12 cellular contexts compared by ENCODE assay signal in the genomic region with DNA sequence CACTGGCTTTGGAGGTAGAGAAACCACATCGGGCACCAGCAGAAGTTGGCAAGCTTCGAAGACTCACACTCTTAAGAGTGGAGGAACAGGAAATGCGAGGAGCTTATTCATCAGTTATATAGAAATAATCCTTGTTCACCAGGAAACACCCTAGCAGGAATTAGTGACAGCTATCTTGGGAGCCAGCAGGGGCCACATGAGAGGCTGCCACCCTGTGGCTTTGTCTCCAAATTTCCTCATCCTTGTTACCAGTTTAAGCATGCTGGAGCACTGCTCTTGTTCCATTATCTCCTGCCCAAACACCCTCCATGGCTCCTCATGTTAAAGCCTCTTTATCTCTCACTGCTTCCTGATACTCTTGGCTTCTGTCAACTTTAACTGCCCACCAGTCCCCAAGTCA.
A peak's percentile ranks its signal among the peaks of the same experiment; 100 is the strongest.
DNase-seq lines count a peak whose midpoint lies in the region; ATAC-seq and TF ChIP-seq lines count a peak whose summit lies in the region.
"Had no signal": no experiment of that assay in that cellular context is flagged by ENCODE, and none has a peak within 500 bp of the region (broad histone marks: within the 10 kb centered on the region; RNA-seq: fewer than 3 reads in every experiment).

No MANE protein-coding gene starts in this region.

- H3K4me3 Mint-ChIP-seq in activated naive CD8-positive, alpha-beta T cell treated with anti-CD3 and anti-CD28 coated beads for 36 hours = no peak overlapping the region
- H3K4me3 Mint-ChIP-seq: CD4-positive, alpha-beta T cell; memory B cell had no signal

- H3K27me3 ChIP-seq in WERI-Rb-1 (ENCODE audit: insufficient read depth, low read depth, severe bottlenecking) = no peaks in the 10 kb centered on the region
- H3K27me3 ChIP-seq in liver (ENCODE audit: control insufficient read depth in 4 of 4, insufficient read depth in 4 of 4, low read length in 3 of 4) = no peaks in the 10 kb centered on the region
- H3K27me3 ChIP-seq in gastroesophageal sphincter = no peaks in the 10 kb centered on the region

- TF ChIP-seq POLR2A in gastroesophageal sphincter (IDR thresholded peaks at IDR 0.05) = no peak

- no peak overlapping the region for H3K9ac ChIP-seq in liver (ENCODE audit: low read depth in 1 of 2, low read length in 2 of 2)

- H3K36me3 ChIP-seq in WERI-Rb-1 (no peaks in the 10 kb centered on the region), liver (ENCODE audit: control insufficient read depth in 4 of 4, insufficient read depth in 3 of 4, low read depth in 1 of 4, low read length in 3 of 4) (no peaks in the 10 kb centered on the region), gastroesophageal sphincter (no peaks in the 10 kb centered on the region)

- H3K9me3 ChIP-seq in WERI-Rb-1 (ENCODE audit: severe bottlenecking) (no peaks in the 10 kb centered on the region), liver (ENCODE audit: control insufficient read depth in 4 of 4, low read length in 3 of 4) (no peaks in the 10 kb centered on the region), gastroesophageal sphincter (no peaks in the 10 kb centered on the region)

- H3K4me3 ChIP-seq in WERI-Rb-1 (ENCODE audit: low read depth, low read length) = no peak overlapping the region
- no peak overlapping the region for H3K4me3 ChIP-seq in liver (ENCODE audit: low read depth in 1 of 3, low read length in 3 of 3)
- no peak overlapping the region for H3K4me3 ChIP-seq in gastroesophageal sphincter

- no peak overlapping the region for H3K27ac Mint-ChIP-seq in activated naive CD8-positive, alpha-beta T cell treated with anti-CD3 and anti-CD28 coated beads for 36 hours
- H3K27ac Mint-ChIP-seq: CD4-positive, alpha-beta T cell; memory B cell had no signal

- no peaks in the 10 kb centered on the region for H3K36me3 Mint-ChIP-seq in activated naive CD8-positive, alpha-beta T cell treated with anti-CD3 and anti-CD28 coated beads for 36 hours
- H3K36me3 Mint-ChIP-seq: memory B cell had no signal

- H3K27ac ChIP-seq in WERI-Rb-1 (no peak overlapping the region), liver (ENCODE audit: low read depth in 1 of 2, low read length in 2 of 2) (no peak overlapping the region), gastroesophageal sphincter (no peak overlapping the region)

- 68% methylated on average over 3 of the region's 3 CpGs for WGBS in liver
- 73 to 80% methylated on average over 2 to 3 of the region's 3 CpGs for WGBS in gastroesophageal sphincter (ENCODE audit: low coverage in 1 of 2), 2 donors

- no peaks in the 10 kb centered on the region for H3K9me3 Mint-ChIP-seq in activated naive CD8-positive, alpha-beta T cell treated with anti-CD3 and anti-CD28 coated beads for 36 hours
- H3K9me3 Mint-ChIP-seq: CD4-positive, alpha-beta T cell; memory B cell had no signal

- ATAC-seq in GM21515 (IDR thresholded peaks at IDR 0.05; ENCODE audit: unreplicated experiment) = no peak
- ATAC-seq in gastroesophageal sphincter = no peak

- TF ChIP-seq CTCF in WERI-Rb-1 (IDR thresholded peaks at IDR 0.05; ENCODE audit: low read depth, low read length) (peak; percentile 7; the same call in 1 of the 2 replicates), liver (IDR thresholded peaks at IDR 0.05; ENCODE audit: low read depth, low read length, missing input control) (no peak), gastroesophageal sphincter (IDR thresholded peaks at IDR 0.05) (peak in 1 of 4 experiments; percentile 15)

- no peak for TF ChIP-seq EP300 in gastroesophageal sphincter (IDR thresholded peaks at IDR 0.05)

- peaks cover 2% of the 10 kb centered on the region for H3K4me1 Mint-ChIP-seq in activated naive CD8-positive, alpha-beta T cell treated with anti-CD3 and anti-CD28 coated beads for 36 hours
- H3K4me1 Mint-ChIP-seq: memory B cell had no signal

- H3K27me3 Mint-ChIP-seq in activated naive CD8-positive, alpha-beta T cell treated with anti-CD3 and anti-CD28 coated beads for 36 hours = peaks cover 14% of the 10 kb centered on the region
- H3K27me3 Mint-ChIP-seq: CD4-positive, alpha-beta T cell; memory B cell had no signal

- in situ Hi-C loops in ACHN (cut with HindIII; ENCODE audit: low pct_ligation_motif_present, low pct_unique_long_range_greater_than_20kb, low sequenced_read_pairs) = no loop called here

- H3K4me1 ChIP-seq in liver (ENCODE audit: control insufficient read depth in 4 of 4, insufficient read depth in 4 of 4, low read length in 3 of 4) = peaks cover 0 to 2% (median 0%) of the 10 kb centered on the region in 4 donors
- H3K4me1 ChIP-seq in gastroesophageal sphincter = peaks cover 0 to 13% (median 0%) of the 10 kb centered on the region in 3 donors

- DNase-seq in ACHN (peak; percentile 33), M059J (ENCODE audit: low read depth) (peak; percentile 84), WERI-Rb-1 (no peak), NCI-H2171 treated with DMSO at 0.1 percent for 48 hours (lab: John Stamatoyannopoulos, UW) (no peak)
- no peak for DNase-seq in activated naive CD8-positive, alpha-beta T cell treated with anti-CD3 and anti-CD28 coated beads for 36 hours
- DNase-seq: CD4-positive, alpha-beta T cell; NCI-H526 treated with DMSO at 0.1 percent for 48 hours; stimulated activated CD4-positive, alpha-beta T cell treated with anti-CD3 and anti-CD28 coated beads, Interleukin-2, amount 100 ng/mL, for 24 hours had no signal

- TF ChIP-seq RAD21 in liver (IDR thresholded peaks at IDR 0.05) = peak; percentile 39 to 60

TF ChIP-seq in liver, 16 proteins besides CTCF, POLR2A, EP300 and RAD21:
- TF ChIP-seq, protein P1, sequence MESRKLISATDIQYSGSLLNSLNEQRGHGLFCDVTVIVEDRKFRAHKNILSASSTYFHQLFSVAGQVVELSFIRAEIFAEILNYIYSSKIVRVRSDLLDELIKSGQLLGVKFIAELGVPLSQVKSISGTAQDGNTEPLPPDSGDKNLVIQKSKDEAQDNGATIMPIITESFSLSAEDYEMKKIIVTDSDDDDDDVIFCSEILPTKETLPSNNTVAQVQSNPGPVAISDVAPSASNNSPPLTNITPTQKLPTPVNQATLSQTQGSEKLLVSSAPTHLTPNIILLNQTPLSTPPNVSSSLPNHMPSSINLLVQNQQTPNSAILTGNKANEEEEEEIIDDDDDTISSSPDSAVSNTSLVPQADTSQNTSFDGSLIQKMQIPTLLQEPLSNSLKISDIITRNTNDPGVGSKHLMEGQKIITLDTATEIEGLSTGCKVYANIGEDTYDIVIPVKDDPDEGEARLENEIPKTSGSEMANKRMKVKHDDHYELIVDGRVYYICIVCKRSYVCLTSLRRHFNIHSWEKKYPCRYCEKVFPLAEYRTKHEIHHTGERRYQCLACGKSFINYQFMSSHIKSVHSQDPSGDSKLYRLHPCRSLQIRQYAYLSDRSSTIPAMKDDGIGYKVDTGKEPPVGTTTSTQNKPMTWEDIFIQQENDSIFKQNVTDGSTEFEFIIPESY (IDR thresholded peaks at IDR 0.05) = no peak
- TF ChIP-seq NR2F2 (IDR thresholded peaks at IDR 0.05) (no peak), HNF4A (conservative IDR thresholded peaks at IDR 0.05) (no peak), GABPA (IDR thresholded peaks at IDR 0.05 in 1 of 2, conservative IDR thresholded peaks at IDR 0.05 in 1 of 2) (no peak), EGR1 (IDR thresholded peaks at IDR 0.05; ENCODE audit: low read depth in 2 of 2) (no peak), FOXA1 (IDR thresholded peaks at IDR 0.05) (no peak), JUND (IDR thresholded peaks at IDR 0.05) (no peak), YY1 (IDR thresholded peaks at IDR 0.05) (no peak), TAF1 (conservative IDR thresholded peaks at IDR 0.05) (no peak), HNF4G (IDR thresholded peaks at IDR 0.05) (no peak), SP1 (IDR thresholded peaks at IDR 0.05) (no peak)
- TF ChIP-seq, protein P2, sequence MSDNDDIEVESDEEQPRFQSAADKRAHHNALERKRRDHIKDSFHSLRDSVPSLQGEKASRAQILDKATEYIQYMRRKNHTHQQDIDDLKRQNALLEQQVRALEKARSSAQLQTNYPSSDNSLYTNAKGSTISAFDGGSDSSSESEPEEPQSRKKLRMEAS (IDR thresholded peaks at IDR 0.05) = no peak
- TF ChIP-seq, protein P3, sequence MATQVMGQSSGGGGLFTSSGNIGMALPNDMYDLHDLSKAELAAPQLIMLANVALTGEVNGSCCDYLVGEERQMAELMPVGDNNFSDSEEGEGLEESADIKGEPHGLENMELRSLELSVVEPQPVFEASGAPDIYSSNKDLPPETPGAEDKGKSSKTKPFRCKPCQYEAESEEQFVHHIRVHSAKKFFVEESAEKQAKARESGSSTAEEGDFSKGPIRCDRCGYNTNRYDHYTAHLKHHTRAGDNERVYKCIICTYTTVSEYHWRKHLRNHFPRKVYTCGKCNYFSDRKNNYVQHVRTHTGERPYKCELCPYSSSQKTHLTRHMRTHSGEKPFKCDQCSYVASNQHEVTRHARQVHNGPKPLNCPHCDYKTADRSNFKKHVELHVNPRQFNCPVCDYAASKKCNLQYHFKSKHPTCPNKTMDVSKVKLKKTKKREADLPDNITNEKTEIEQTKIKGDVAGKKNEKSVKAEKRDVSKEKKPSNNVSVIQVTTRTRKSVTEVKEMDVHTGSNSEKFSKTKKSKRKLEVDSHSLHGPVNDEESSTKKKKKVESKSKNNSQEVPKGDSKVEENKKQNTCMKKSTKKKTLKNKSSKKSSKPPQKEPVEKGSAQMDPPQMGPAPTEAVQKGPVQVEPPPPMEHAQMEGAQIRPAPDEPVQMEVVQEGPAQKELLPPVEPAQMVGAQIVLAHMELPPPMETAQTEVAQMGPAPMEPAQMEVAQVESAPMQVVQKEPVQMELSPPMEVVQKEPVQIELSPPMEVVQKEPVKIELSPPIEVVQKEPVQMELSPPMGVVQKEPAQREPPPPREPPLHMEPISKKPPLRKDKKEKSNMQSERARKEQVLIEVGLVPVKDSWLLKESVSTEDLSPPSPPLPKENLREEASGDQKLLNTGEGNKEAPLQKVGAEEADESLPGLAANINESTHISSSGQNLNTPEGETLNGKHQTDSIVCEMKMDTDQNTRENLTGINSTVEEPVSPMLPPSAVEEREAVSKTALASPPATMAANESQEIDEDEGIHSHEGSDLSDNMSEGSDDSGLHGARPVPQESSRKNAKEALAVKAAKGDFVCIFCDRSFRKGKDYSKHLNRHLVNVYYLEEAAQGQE (IDR thresholded peaks at IDR 0.05) = no peak

Comparison
In these comparisons a context has a peak if more than half of its experiments do, and no peak if none do; other contexts are left out.
1. DNase-seq: peak in ACHN (single experiment) and M059J (single experiment); none in WERI-Rb-1 (single experiment), activated naive CD8-positive, alpha-beta T cell treated with anti-CD3 and anti-CD28 coated beads for 36 hours (single experiment) and NCI-H2171 treated with DMSO at 0.1 percent for 48 hours (single experiment).